In genomic region chr20:35776513-35777101, GRCh38 we compare ENCODE assay signal across 9 cellular contexts. TPM values are rescaled to one million over a fixed set of nuclear protein-coding genes. Genes with fewer than 3 reads are reported as not detected.
A peak's percentile ranks its signal among the peaks of the same experiment; 100 is the strongest.
DNase-seq lines count a peak whose midpoint lies in the region; ATAC-seq and TF ChIP-seq lines count a peak whose summit lies in the region.
"Had no signal": no experiment of that assay in that cellular context is flagged by ENCODE, and none has a peak within 500 bp of the region (broad histone marks: within the 10 kb centered on the region; RNA-seq: fewer than 3 reads in every experiment).

No MANE protein-coding gene starts in this region.

- no peak for TF ChIP-seq EP300 in tibial nerve (IDR thresholded peaks at IDR 0.05)

- intact Hi-C loops in activated CD8-positive, alpha-beta T cell treated with anti-CD3 and anti-CD28 coated beads for 36 hours (cut with micrococcal nuclease), result no loop called here
- intact Hi-C loops in left ventricle myocardium superior (cut with micrococcal nuclease), result no loop called here
- intact Hi-C loops in activated T-helper 2 cell treated with anti-CD3 and anti-CD28 coated beads, Interferon-gamma antibody, Interleukin-2, Interleukin-4, amounts not matched to agents 10 μg/mL and 5 μg/mL and 100 μg/mL, durations not matched to agents 14 hours and 24 hours and 36 hours (cut with micrococcal nuclease), result loop anchor here (10.0 kb wide), 1 partner anchor 1782 kb away; the partner anchor contains the start of gene RALY

- H3K4me3 ChIP-seq in tibial nerve, result no peak overlapping the region
- H3K4me3 ChIP-seq: BLaER1 treated with 17β-estradiol and CSF1 and Interleukin-3, amounts not matched to agents 10 nM and 100 nM had no signal

- ATAC-seq in activated CD8-positive, alpha-beta T cell treated with anti-CD3 and anti-CD28 coated beads for 36 hours, result no peak
- ATAC-seq in left ventricle myocardium superior, result no peak
- no peak for ATAC-seq in GM21529 (IDR thresholded peaks at IDR 0.05; ENCODE audit: unreplicated experiment)

- peaks cover 66% of the 10 kb centered on the region for H3K4me1 Mint-ChIP-seq in activated T-cell treated with anti-CD3 and anti-CD28 coated beads, Interleukin-2, amount 50 U/mL, for 24 hours (ENCODE audit: low read depth)
- peaks cover 56% of the 10 kb centered on the region for H3K4me1 Mint-ChIP-seq in activated CD8-positive, alpha-beta T cell treated with anti-CD3 and anti-CD28 coated beads for 36 hours (ENCODE audit: low read depth)
- H3K4me1 Mint-ChIP-seq in activated T-helper 2 cell treated with anti-CD3 and anti-CD28 coated beads, Interferon-gamma antibody, Interleukin-2, Interleukin-4, amounts not matched to agents 10 μg/mL and 5 μg/mL and 100 μg/mL, durations not matched to agents 14 hours and 24 hours and 36 hours (ENCODE audit: low read depth), result peaks cover 27% of the 10 kb centered on the region

- DNase-seq in activated T-cell treated with anti-CD3 and anti-CD28 coated beads, Interleukin-2, amount 50 U/mL, for 24 hours, result no peak
- DNase-seq in activated T-cell treated with anti-CD3 and anti-CD28 coated beads, Interleukin-2, amount 50 U/mL, for 1 hour, result no peak
- no peak for DNase-seq in activated CD8-positive, alpha-beta T cell treated with anti-CD3 and anti-CD28 coated beads for 36 hours
- DNase-seq in left ventricle myocardium superior (peak; percentile 46), tibial nerve (ENCODE audit: low spot score in 2 of 2) (peak; percentile 58 to 81), islet precursor cell (no peak)
- DNase-seq in activated T-helper 2 cell treated with anti-CD3 and anti-CD28 coated beads, Interferon-gamma antibody, Interleukin-2, Interleukin-4, amounts not matched to agents 10 μg/mL and 5 μg/mL and 100 μg/mL, durations not matched to agents 14 hours and 24 hours and 36 hours (ENCODE audit: low spot score), result no peak

- no peaks in the 10 kb centered on the region for H3K9me3 ChIP-seq in tibial nerve
- H3K9me3 ChIP-seq: BLaER1 treated with 17β-estradiol and CSF1 and Interleukin-3, amounts not matched to agents 10 nM and 100 nM had no signal

- H3K9me3 Mint-ChIP-seq in activated T-cell treated with anti-CD3 and anti-CD28 coated beads, Interleukin-2, amount 50 U/mL, for 24 hours, result peaks cover 1% of the 10 kb centered on the region
- peaks cover 1% of the 10 kb centered on the region for H3K9me3 Mint-ChIP-seq in activated CD8-positive, alpha-beta T cell treated with anti-CD3 and anti-CD28 coated beads for 36 hours
- H3K9me3 Mint-ChIP-seq in activated T-helper 2 cell treated with anti-CD3 and anti-CD28 coated beads, Interferon-gamma antibody, Interleukin-2, Interleukin-4, amounts not matched to agents 10 μg/mL and 5 μg/mL and 100 μg/mL, durations not matched to agents 14 hours and 24 hours and 36 hours, result peaks cover 2% of the 10 kb centered on the region

- TF ChIP-seq POLR2A in tibial nerve (IDR thresholded peaks at IDR 0.05), result no peak

- no peaks in the 10 kb centered on the region for H3K27me3 Mint-ChIP-seq in activated T-cell treated with anti-CD3 and anti-CD28 coated beads, Interleukin-2, amount 50 U/mL, for 24 hours
- H3K27me3 Mint-ChIP-seq in activated CD8-positive, alpha-beta T cell treated with anti-CD3 and anti-CD28 coated beads for 36 hours, result no peaks in the 10 kb centered on the region
- no peaks in the 10 kb centered on the region for H3K27me3 Mint-ChIP-seq in activated T-helper 2 cell treated with anti-CD3 and anti-CD28 coated beads, Interferon-gamma antibody, Interleukin-2, Interleukin-4, amounts not matched to agents 10 μg/mL and 5 μg/mL and 100 μg/mL, durations not matched to agents 14 hours and 24 hours and 36 hours (ENCODE audit: low read depth)

- H3K36me3 ChIP-seq in tibial nerve, result peaks cover 0 to 26% (median 4%) of the 10 kb centered on the region in 3 donors

- H3K27ac ChIP-seq in tibial nerve, result peak overlapping the region in 1 of 4 donors; percentile 14
- H3K27ac ChIP-seq: BLaER1 treated with 17β-estradiol and CSF1 and Interleukin-3, amounts not matched to agents 10 nM and 100 nM had no signal

- POLR2A ChIA-PET in activated CD8-positive, alpha-beta T cell treated with anti-CD3 and anti-CD28 coated beads for 36 hours (lab: Charles Lee), result interaction anchor here (16.3 kb wide), 1 partner anchor 39 kb away, joined by 339 read pairs; the partner anchor contains the start of gene RBM39

- peaks cover 0 to 47% (median 30%) of the 10 kb centered on the region in 4 donors for H3K4me1 ChIP-seq in tibial nerve

- TF ChIP-seq CTCF in activated CD8-positive, alpha-beta T cell treated with anti-CD3 and anti-CD28 coated beads for 36 hours (IDR thresholded peaks at IDR 0.05), result no peak
- TF ChIP-seq CTCF in tibial nerve (IDR thresholded peaks at IDR 0.05), result no peak

- CTCF ChIA-PET in activated CD8-positive, alpha-beta T cell treated with anti-CD3 and anti-CD28 coated beads for 36 hours (lab: Charles Lee), result interaction anchor here (1.3 kb wide), 1 partner anchor 37 kb away, joined by 3 read pairs; no protein-coding TSS in a partner anchor

- H3K4me3 Mint-ChIP-seq in activated T-cell treated with anti-CD3 and anti-CD28 coated beads, Interleukin-2, amount 50 U/mL, for 24 hours, result no peak overlapping the region
- H3K4me3 Mint-ChIP-seq in activated CD8-positive, alpha-beta T cell treated with anti-CD3 and anti-CD28 coated beads for 36 hours, result no peak overlapping the region
- no peak overlapping the region for H3K4me3 Mint-ChIP-seq in activated T-helper 2 cell treated with anti-CD3 and anti-CD28 coated beads, Interferon-gamma antibody, Interleukin-2, Interleukin-4, amounts not matched to agents 10 μg/mL and 5 μg/mL and 100 μg/mL, durations not matched to agents 14 hours and 24 hours and 36 hours (ENCODE audit: low read depth)

- 65 to 71% methylated on average over 4 of the region's 4 CpGs for WGBS in tibial nerve, 2 donors

- peaks cover 82% of the 10 kb centered on the region for H3K36me3 Mint-ChIP-seq in activated T-cell treated with anti-CD3 and anti-CD28 coated beads, Interleukin-2, amount 50 U/mL, for 24 hours (ENCODE audit: low read depth)
- peaks cover 42% of the 10 kb centered on the region for H3K36me3 Mint-ChIP-seq in activated CD8-positive, alpha-beta T cell treated with anti-CD3 and anti-CD28 coated beads for 36 hours (ENCODE audit: low read depth)
- H3K36me3 Mint-ChIP-seq in activated T-helper 2 cell treated with anti-CD3 and anti-CD28 coated beads, Interferon-gamma antibody, Interleukin-2, Interleukin-4, amounts not matched to agents 10 μg/mL and 5 μg/mL and 100 μg/mL, durations not matched to agents 14 hours and 24 hours and 36 hours (ENCODE audit: low read depth), result peaks cover 45% of the 10 kb centered on the region

- H3K27me3 ChIP-seq in tibial nerve, result no peaks in the 10 kb centered on the region
- H3K27me3 ChIP-seq: BLaER1 treated with 17β-estradiol and CSF1 and Interleukin-3, amounts not matched to agents 10 nM and 100 nM had no signal

- H3K27ac Mint-ChIP-seq in activated T-cell treated with anti-CD3 and anti-CD28 coated beads, Interleukin-2, amount 50 U/mL, for 24 hours, result peak overlapping the region; percentile 65
- peak overlapping the region; percentile 71 for H3K27ac Mint-ChIP-seq in activated CD8-positive, alpha-beta T cell treated with anti-CD3 and anti-CD28 coated beads for 36 hours
- no peak overlapping the region for H3K27ac Mint-ChIP-seq in activated T-helper 2 cell treated with anti-CD3 and anti-CD28 coated beads, Interferon-gamma antibody, Interleukin-2, Interleukin-4, amounts not matched to agents 10 μg/mL and 5 μg/mL and 100 μg/mL, durations not matched to agents 14 hours and 24 hours and 36 hours

RNA-seq across cellular contexts. Expression of gene PHF20, which starts 4.8 kb away (rescaled TPM):
- 10 to 100 TPM; 57.9 to 58.8 TPM for total RNA-seq in activated CD8-positive, alpha-beta T cell treated with anti-CD3 and anti-CD28 coated beads for 36 hours
- total RNA-seq in left ventricle myocardium superior (37.0 TPM), tibial nerve (10 to 100 TPM; 30.0 to 76.8 (median 57.1) TPM)
- total RNA-seq in activated T-helper 2 cell treated with anti-CD3 and anti-CD28 coated beads, Interferon-gamma antibody, Interleukin-2, Interleukin-4, amounts not matched to agents 10 μg/mL and 5 μg/mL and 100 μg/mL, durations not matched to agents 14 hours and 24 hours and 36 hours, result 55.1 and 64.3 TPM in 2 replicates

RNA-seq across cellular contexts. Expression of gene RBM39, which starts 34.5 kb away (rescaled TPM):
- 100 to 1,000 TPM; 317 to 321 TPM for total RNA-seq in activated CD8-positive, alpha-beta T cell treated with anti-CD3 and anti-CD28 coated beads for 36 hours
- total RNA-seq in left ventricle myocardium superior (146 TPM), tibial nerve (100 to 1,000 TPM; 410 to 504 (median 446) TPM)
- 358 and 360 TPM in 2 replicates for total RNA-seq in activated T-helper 2 cell treated with anti-CD3 and anti-CD28 coated beads, Interferon-gamma antibody, Interleukin-2, Interleukin-4, amounts not matched to agents 10 μg/mL and 5 μg/mL and 100 μg/mL, durations not matched to agents 14 hours and 24 hours and 36 hours

Comparison
In these comparisons a context has a peak if more than half of its experiments do, and no peak if none do; other contexts are left out.
1. DNase-seq: peak in left ventricle myocardium superior (single experiment) and tibial nerve (2 of 2); none in activated T-cell treated with anti-CD3 and anti-CD28 coated beads, Interleukin-2, amount 50 U/mL, for 24 hours (single experiment), activated T-cell treated with anti-CD3 and anti-CD28 coated beads, Interleukin-2, amount 50 U/mL, for 1 hour (single experiment), activated CD8-positive, alpha-beta T cell treated with anti-CD3 and anti-CD28 coated beads for 36 hours (single experiment), islet precursor cell (single experiment) and activated T-helper 2 cell treated with anti-CD3 and anti-CD28 coated beads, Interferon-gamma antibody, Interleukin-2, Interleukin-4, amounts not matched to agents 10 μg/mL and 5 μg/mL and 100 μg/mL, durations not matched to agents 14 hours and 24 hours and 36 hours (single experiment).